Comparison of ENCODE assay signal across 31 cellular contexts in genomic region chr10:132897516-132898381, GRCh38. TPM values are rescaled to one million over a fixed set of nuclear protein-coding genes. Genes with fewer than 3 reads are reported as not detected.
A peak's percentile ranks its signal among the peaks of the same experiment; 100 is the strongest.
DNase-seq lines count a peak whose midpoint lies in the region; ATAC-seq, FAIRE-seq and TF ChIP-seq lines count a peak whose summit lies in the region.
"Had no signal": no experiment of that assay in that cellular context is flagged by ENCODE, and none has a peak within 500 bp of the region (broad histone marks: within the 10 kb centered on the region; RNA-seq: fewer than 3 reads in every experiment).

No MANE protein-coding gene starts in this region.

- H3K9ac ChIP-seq in kidney (ENCODE audit: low read length in 2 of 2), result no peak overlapping the region

- intact Hi-C loops in Panc1 (cut with micrococcal nuclease; ENCODE audit: unreplicated experiment) (no loop called here), kidney (cut with DNase I) (no loop called here), spleen (cut with DNase I; ENCODE audit: low total_unique reads) (no loop called here)

- no peak for TF ChIP-seq CTCF in Panc1 (IDR thresholded peaks at IDR 0.05)
- no peak for TF ChIP-seq CTCF in kidney (IDR thresholded peaks at IDR 0.05; ENCODE audit: borderline replicate concordance, extremely low read depth, insufficient read depth)
- no peak for TF ChIP-seq CTCF in spleen (IDR thresholded peaks at IDR 0.05 in 8 of 11, conservative IDR thresholded peaks at IDR 0.05 in 3 of 11)

- BruUV-seq in Panc1 (replicated peaks; lab: Mats Ljungman, UMichigan), result no TSS peak

- H3K36me3 ChIP-seq in Panc1 (ENCODE audit: control insufficient read depth, insufficient read depth, low read length) (no peaks in the 10 kb centered on the region), kidney (ENCODE audit: control insufficient read depth in 1 of 2, insufficient read depth in 2 of 2, low read length in 2 of 2) (no peaks in the 10 kb centered on the region), spleen (no peaks in the 10 kb centered on the region)

- CTCF ChIA-PET in Panc1 (lab: Charles Lee), result no interaction called here

- TF ChIP-seq POLR2A in spleen (IDR thresholded peaks at IDR 0.05), result no peak

- H3K4me3 ChIP-seq in Panc1 (ENCODE audit: low read depth in 2 of 2, low read length in 2 of 2), result no peak overlapping the region
- H3K4me3 ChIP-seq in kidney (ENCODE audit: low read length in 2 of 2), result no peak overlapping the region
- H3K4me3 ChIP-seq in spleen, result no peak overlapping the region
- H3K4me3 ChIP-seq: SK-N-MC had no signal

- peak; percentile 49; the same call in 1 of the 2 replicates for ATAC-seq in Panc1
- ATAC-seq in GM18520 (IDR thresholded peaks at IDR 0.05; ENCODE audit: unreplicated experiment), result no peak
- ATAC-seq: left colon had no signal

- WGBS in spleen, 5 donors, result 79 to 88% (median 84%) methylated on average over 9 to 16 of the region's 16 CpGs

- H3K9me3 ChIP-seq in Panc1 (ENCODE audit: control insufficient read depth, insufficient read depth, low read depth, low read length) (no peaks in the 10 kb centered on the region; the same call in 1 of the 2 replicates), kidney (ENCODE audit: control insufficient read depth in 1 of 2, low read length in 2 of 2) (no peaks in the 10 kb centered on the region), spleen (peaks cover 0 to 11% (median 2%) of the 10 kb centered on the region in 8 donors)

- in situ Hi-C loops in Panc1 (cut with HindIII; ENCODE audit: low pct_unique_long_range_greater_than_20kb, low sequenced_read_pairs), result no loop called here

- POLR2A ChIA-PET in Panc1 (lab: Charles Lee), result no interaction called here

- FAIRE-seq in kidney (lab: Jason Lieb, UNC), result no peak
- FAIRE-seq: A204.1, colon, TTC549 had no signal

- H3K27ac ChIP-seq in Panc1 (ENCODE audit: low read length) (no peak overlapping the region), kidney (ENCODE audit: low read depth in 2 of 2, low read length in 2 of 2) (no peak overlapping the region), spleen (no peak overlapping the region)
- H3K27ac ChIP-seq: epithelial cell of prostate, RWPE1, SK-N-MC had no signal

- peak; percentile 50 for DNase-seq in activated effector memory CD4-positive, alpha-beta T cell treated with anti-CD3 and anti-CD28 coated beads, Interleukin-2, amount 50 U/mL, for 16 hours
- no peak for DNase-seq in activated effector memory CD4-positive, alpha-beta T cell treated with Interleukin-2 at 50 U/mL for 16 hours
- no peak for DNase-seq in Panc1 (ENCODE audit: low read depth, low spot score)
- peak; percentile 58 for DNase-seq in kidney
- peak; percentile 60 for DNase-seq in spleen
- no peak for DNase-seq in RKO (ENCODE audit: low spot score)
- no peak for DNase-seq in medulla oblongata (ENCODE audit: extremely low spot score)
- DNase-seq: activated CD4-positive, alpha-beta T cell treated with anti-CD3 and anti-CD28 coated beads, Interleukin-2, amount 50 U/mL, for 4 hours; activated naive CD4-positive, alpha-beta T cell treated with anti-CD3 and anti-CD28 coated beads, Interleukin-2, amount 50 U/mL, for 16 hours; AML-193; DMS79 treated with DMSO at 0.1 percent for 48 hours; effector CD8-positive, alpha-beta T cell; GF-D8; immature natural killer cell; IMR-90; mesenchymal stem cell; MV-4-11; NCI-H146; NCI-H446; NCI-H82; stimulated activated CD4-positive, alpha-beta T cell treated with anti-CD3 and anti-CD28 coated beads, Interleukin-4, amount 100 ng/mL, for 24 hours had no signal

- H3K4me1 ChIP-seq in Panc1 (ENCODE audit: control insufficient read depth, insufficient read depth, low read length) (no peaks in the 10 kb centered on the region), kidney (ENCODE audit: control insufficient read depth in 1 of 2, insufficient read depth in 1 of 2, low read depth in 1 of 2, low read length in 2 of 2) (no peaks in the 10 kb centered on the region), spleen (no peaks in the 10 kb centered on the region)

- H3K27me3 ChIP-seq in Panc1 (ENCODE audit: control insufficient read depth, insufficient read depth, low read length), result peaks cover 25% of the 10 kb centered on the region
- peaks cover 0 to 57% (median 5%) of the 10 kb centered on the region in 7 donors for H3K27me3 ChIP-seq in spleen (replicated peaks in 1 of 7)

RNA-seq across cellular contexts. Expression of gene CFAP46, which starts 44.6 kb away (rescaled TPM):
- 1.6 TPM for total RNA-seq in Panc1 (2021; ENCODE audit: unreplicated experiment)
- polyA plus RNA-seq in Panc1 (2012; ENCODE audit: insufficient read length), result 1.4 TPM
- 8.3 TPM for total RNA-seq in kidney
- 3.8 TPM for polyA plus RNA-seq in kidney (ENCODE audit: insufficient read depth, low read depth, low replicate concordance)
- total RNA-seq in spleen, result 1 to 10 TPM in 1 of 7 donors, under 1 TPM in 5, not detected in 1; 0.09 to 1.1 (median 0.45) TPM
- polyA plus RNA-seq in spleen, result under 1 TPM in 2 of 3 donors, not detected in 1; 0.03 to 0.08 TPM
- total RNA-seq: CD4-positive, alpha-beta T cell had no signal
- polyA plus RNA-seq: immature natural killer cell, urinary bladder had no signal

Comparison
In these comparisons a context has a peak if more than half of its experiments do, and no peak if none do; other contexts are left out.
1. DNase-seq: peak in activated effector memory CD4-positive, alpha-beta T cell treated with anti-CD3 and anti-CD28 coated beads, Interleukin-2, amount 50 U/mL, for 16 hours (single experiment), kidney (single experiment) and spleen (single experiment); none in activated effector memory CD4-positive, alpha-beta T cell treated with Interleukin-2 at 50 U/mL for 16 hours (single experiment), Panc1 (single experiment), RKO (single experiment) and medulla oblongata (single experiment).